Comparison of ENCODE assay signal across 21 cellular contexts in the genomic region with DNA sequence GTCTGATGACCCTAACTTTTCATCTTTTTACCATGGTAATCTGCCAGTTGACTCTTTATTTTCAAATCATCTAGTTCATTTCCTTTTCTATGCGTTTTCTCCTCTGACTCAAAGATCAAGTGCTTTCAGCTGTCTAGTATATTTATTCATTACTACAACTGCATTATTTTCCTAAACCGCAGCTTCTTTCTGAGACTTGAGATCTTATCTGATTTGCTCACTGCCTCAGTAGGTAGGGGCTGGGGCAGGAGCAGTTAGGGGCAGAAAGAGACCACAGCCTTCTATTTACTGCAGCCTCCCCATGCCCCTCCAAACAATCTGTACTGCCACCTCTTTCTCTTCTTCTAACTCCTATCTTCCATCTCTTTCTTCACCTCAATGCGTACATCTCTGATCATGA. TPM values are rescaled to one million over a fixed set of nuclear protein-coding genes. Genes with fewer than 3 reads are reported as not detected.
DNase-seq lines count a peak whose midpoint lies in the region; ATAC-seq, FAIRE-seq and TF ChIP-seq lines count a peak whose summit lies in the region.
"Had no signal": no experiment of that assay in that cellular context is flagged by ENCODE, and none has a peak within 500 bp of the region (broad histone marks: within the 10 kb centered on the region; RNA-seq: fewer than 3 reads in every experiment).

No MANE protein-coding gene starts in this region.

- H3K9ac ChIP-seq in DND-41 (ENCODE audit: low read depth, low read length) (no peak overlapping the region), endothelial cell of umbilical vein (replicated peaks; ENCODE audit: extremely low read depth, insufficient read depth, low read length) (no peak overlapping the region)

- intact Hi-C loops in endothelial cell of umbilical vein (cut with micrococcal nuclease), result no loop called here

- POLR2A ChIA-PET in endothelial cell of umbilical vein (lab: Charles Lee), result no interaction called here

- H3K79me2 ChIP-seq in DND-41 (ENCODE audit: insufficient read depth, low read length) (no peaks in the 10 kb centered on the region), endothelial cell of umbilical vein (ENCODE audit: control insufficient read depth, insufficient read depth, low read length) (no peaks in the 10 kb centered on the region)

- H3K9me3 ChIP-seq in DND-41 (ENCODE audit: insufficient read depth, low read length, severe bottlenecking) (peaks cover 5% of the 10 kb centered on the region), endothelial cell of umbilical vein (replicated peaks; ENCODE audit: control insufficient read depth, insufficient read depth, low read length) (peaks cover 3% of the 10 kb centered on the region)

- TF ChIP-seq POLR2A in endothelial cell of umbilical vein (IDR thresholded peaks at IDR 0.05; ENCODE audit: low read depth, low read length), result no peak

- H3K27ac ChIP-seq in DND-41 (ENCODE audit: low read length), result no peak overlapping the region
- no peak overlapping the region for H3K27ac ChIP-seq in endothelial cell of umbilical vein (ENCODE audit: insufficient read depth, low read depth, low read length)
- H3K27ac ChIP-seq: A549, C4-2B, HL-60 had no signal

- H3K4me1 ChIP-seq in DND-41 (ENCODE audit: insufficient read depth, low read length) (no peaks in the 10 kb centered on the region), endothelial cell of umbilical vein (ENCODE audit: control insufficient read depth, extremely low read depth, insufficient read depth, low read length) (peaks cover 8% of the 10 kb centered on the region)
- H3K4me1 ChIP-seq: A549 had no signal

- peak; percentile 8 for FAIRE-seq in endothelial cell of umbilical vein (lab: Jason Lieb, UNC)
- FAIRE-seq: A549, HTR-8/SVneo had no signal

- BruUV-seq in endothelial cell of umbilical vein (replicated peaks; lab: Mats Ljungman, UMichigan), result no TSS peak

- H4K20me1 ChIP-seq in DND-41 (ENCODE audit: insufficient read depth, low read length) (no peaks in the 10 kb centered on the region), endothelial cell of umbilical vein (replicated peaks; ENCODE audit: control insufficient read depth, extremely low read depth, insufficient read depth, low read length) (no peaks in the 10 kb centered on the region)

- CTCF ChIA-PET in endothelial cell of umbilical vein (lab: Charles Lee), result interaction anchor here (0.6 to 3.0 kb wide), 9 partner anchors 8 to 73 kb away, joined by 3 to 24 read pairs (median 3); no protein-coding TSS in a partner anchor

- H3K27me3 ChIP-seq in DND-41 (ENCODE audit: insufficient read depth, low read length, poor library complexity), result peaks cover 10% of the 10 kb centered on the region
- H3K27me3 ChIP-seq in endothelial cell of umbilical vein (ENCODE audit: control insufficient read depth in 2 of 2, insufficient read depth in 2 of 2, low read length in 2 of 2), result no peaks in the 10 kb centered on the region

- ATAC-seq in DND-41 (ENCODE audit: insufficient read depth, low read depth) (peak; percentile 53; the same call in 1 of the 3 replicates), GM18858 (IDR thresholded peaks at IDR 0.05; ENCODE audit: unreplicated experiment) (no peak)
- ATAC-seq: A549, HCT116 had no signal

- H3K4me3 ChIP-seq in DND-41 (ENCODE audit: low read depth in 1 of 2, low read length in 2 of 2), result no peak overlapping the region
- no peak overlapping the region for H3K4me3 ChIP-seq in Jurkat, Clone E6-1 (ENCODE audit: low read length)
- H3K4me3 ChIP-seq in endothelial cell of umbilical vein (replicated peaks in 1 of 3; ENCODE audit: insufficient read depth in 1 of 3, low read depth in 1 of 3, low read length in 3 of 3), result no peak overlapping the region
- H3K4me3 ChIP-seq: A549 had no signal

- H2AFZ ChIP-seq in DND-41 (ENCODE audit: low read depth, low read length), result no peak overlapping the region
- H2AFZ ChIP-seq in endothelial cell of umbilical vein (ENCODE audit: low read depth, low read length), result no peak overlapping the region

- no peak for DNase-seq in DND-41
- DNase-seq in Jurkat, Clone E6-1 (ENCODE audit: low read depth, low spot score), result peak; percentile 85
- peak; percentile 24 for DNase-seq in endothelial cell of umbilical vein (ENCODE audit: low read depth, low spot score)
- no peak for DNase-seq in NCI-H2081 (lab: John Stamatoyannopoulos, UW)
- DNase-seq in central memory CD4-positive, alpha-beta T cell, result no peak
- DNase-seq: AML-193; CD4-positive, alpha-beta memory T cell; DMS153; DMS79; GF-D8; GOT3; H7; HFFc6; IMR-90 had no signal

- no peaks in the 10 kb centered on the region for H3K36me3 ChIP-seq in DND-41 (ENCODE audit: insufficient read depth, low read length)
- no peaks in the 10 kb centered on the region for H3K36me3 ChIP-seq in endothelial cell of umbilical vein (ENCODE audit: control insufficient read depth in 2 of 2, extremely low read depth in 1 of 2, insufficient read depth in 2 of 2, low read length in 2 of 2)

- H3K4me2 ChIP-seq in DND-41 (ENCODE audit: insufficient read depth, low read length) (no peak overlapping the region), endothelial cell of umbilical vein (ENCODE audit: insufficient read depth, low read length) (no peak overlapping the region)
- H3K4me2 ChIP-seq: A549 had no signal

- dilution Hi-C loops in endothelial cell of umbilical vein (cut with MboI; ENCODE audit: extremely low pct_ligation_motif_present, low sequenced_read_pairs), result no loop called here

- H3K9me1 ChIP-seq in endothelial cell of umbilical vein (replicated peaks; ENCODE audit: control insufficient read depth, extremely low read depth, insufficient read depth, low read length), result no peaks in the 10 kb centered on the region

- TF ChIP-seq CTCF in DND-41 (IDR thresholded peaks at IDR 0.05; ENCODE audit: borderline replicate concordance, extremely low read depth, low read length, poor library complexity, severe bottlenecking) (no peak), endothelial cell of umbilical vein (IDR thresholded peaks at IDR 0.05; ENCODE audit: extremely low read depth in 1 of 2, insufficient read depth in 1 of 2, low read depth in 1 of 2, low read length in 2 of 2) (no peak)

TF ChIP-seq in endothelial cell of umbilical vein, 7 proteins besides CTCF, POLR2A, EP300 and RAD21:
- no peak for TF ChIP-seq JUN (IDR thresholded peaks at IDR 0.05; ENCODE audit: borderline replicate concordance, insufficient read depth, insufficient read length, low read depth)
- TF ChIP-seq, protein P1, sequence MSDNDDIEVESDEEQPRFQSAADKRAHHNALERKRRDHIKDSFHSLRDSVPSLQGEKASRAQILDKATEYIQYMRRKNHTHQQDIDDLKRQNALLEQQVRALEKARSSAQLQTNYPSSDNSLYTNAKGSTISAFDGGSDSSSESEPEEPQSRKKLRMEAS (IDR thresholded peaks at IDR 0.05; ENCODE audit: insufficient read depth, insufficient read length), result no peak
- no peak for TF ChIP-seq MYC (IDR thresholded peaks at IDR 0.05; ENCODE audit: low read depth, low read length)
- peak; percentile 86 for TF ChIP-seq GATA2 (IDR thresholded peaks at IDR 0.05; ENCODE audit: insufficient read depth, insufficient read length, low read depth, low read length)
- no peak for TF ChIP-seq FOS (IDR thresholded peaks at IDR 0.05; ENCODE audit: borderline replicate concordance, insufficient read depth, low read length)

RNA-seq across cellular contexts. Expression of a gene that starts 52.1 kb away (rescaled TPM):
- polyA plus RNA-seq in Jurkat, Clone E6-1 (2012; ENCODE audit: insufficient read depth, insufficient read length), result not detected
- total RNA-seq in endothelial cell of umbilical vein, result 0.44 and 2.0 TPM in 2 replicates
- polyA plus RNA-seq in endothelial cell of umbilical vein, result 1.6 and 2.3 TPM in 2 replicates
- polyA plus RNA-seq in endothelial cell of umbilical vein (2011; cell fraction: cytosol; rRNA removed), result 0.68 and 1.2 TPM in 2 replicates
- 5.9 and 8.0 TPM in 2 replicates for polyA plus RNA-seq in endothelial cell of umbilical vein (2011; cell fraction: nucleus; rRNA removed)
- 2.2 and 3.1 TPM in 2 replicates for polyA plus RNA-seq in endothelial cell of umbilical vein (2012)
- polyA minus RNA-seq in endothelial cell of umbilical vein, result 2.9 and 4.8 TPM in 2 replicates
- not detected for polyA minus RNA-seq in endothelial cell of umbilical vein (2011; cell fraction: cytosol; rRNA and poly(A)+ RNA removed)
- 6.3 and 11.6 TPM in 2 replicates for polyA minus RNA-seq in endothelial cell of umbilical vein (2011; cell fraction: nucleus; rRNA and poly(A)+ RNA removed)
- total RNA-seq: CD4-positive, alpha-beta memory T cell; HFFc6; IMR-90 had no signal
- polyA plus RNA-seq: BJ; CD4-positive, alpha-beta memory T cell; IMR-90 had no signal

Comparison
In these comparisons a context has a peak if more than half of its experiments do, and no peak if none do; other contexts are left out.
1. DNase-seq: peak in Jurkat, Clone E6-1 (single experiment) and endothelial cell of umbilical vein (single experiment); none in DND-41 (single experiment), NCI-H2081 (0 of 2) and central memory CD4-positive, alpha-beta T cell (single experiment).